18 cellular contexts compared by ENCODE assay signal in genomic region chr17:53227514-53227913, GRCh38.
"Had no signal": no experiment of that assay in that cellular context is flagged by ENCODE, and none has a peak within 500 bp of the region (broad histone marks: within the 10 kb centered on the region; RNA-seq: fewer than 3 reads in every experiment).

No MANE protein-coding gene starts in this region.

- H3K4me2 ChIP-seq: smooth muscle cell had no signal

- H3K27me3 ChIP-seq: cardiac muscle cell, stomach, suprapubic skin, tibial nerve had no signal

- H3K4me3 ChIP-seq: cardiac muscle cell, prostate gland, smooth muscle cell, stomach, suprapubic skin, tibial nerve had no signal

- ATAC-seq: activated naive CD8-positive, alpha-beta T cell treated with anti-CD3 and anti-CD28 coated beads, Interleukin-2, amount 50 U/mL, for 24 hours; natural killer cell treated with Interleukin-12 subunit alpha and Interleukin-12 subunit beta and Interleukin-15 and Interleukin-18, amount 100 ng/mL, for 72 hours; right cardiac atrium; stimulated activated memory B cell treated with anti-CD40 and anti-IgM and Interleukin-4, amounts not matched to agents 10 μg/mL and 1 μg/mL and 100 μg/mL, for 72 hours; T-helper 17 cell had no signal

- H3K36me3 ChIP-seq: cardiac muscle cell, prostate gland, stomach, suprapubic skin, tibial nerve had no signal

- DNase-seq: activated B cell treated with CpG ODN at 0.5 μM for 24 hours; activated CD4-positive, alpha-beta memory T cell treated with anti-CD3 and anti-CD28 coated beads for 36 hours; activated CD4-positive, alpha-beta T cell treated with anti-CD3 and anti-CD28 coated beads for 4 hours; activated gamma-delta T cell; activated naive CD4-positive, alpha-beta T cell treated with anti-CD3 and anti-CD28 coated beads, Interleukin-2, amount 50 U/mL, for 16 hours; activated naive CD8-positive, alpha-beta T cell treated with anti-CD3 and anti-CD28 coated beads, Interleukin-2, amount 50 U/mL, for 24 hours; foreskin fibroblast; right cardiac atrium; stimulated activated CD4-positive, alpha-beta T cell treated with anti-CD3 and anti-CD28 coated beads, Interleukin-15, amount 100 ng/mL, for 24 hours; stomach; T-helper 17 cell had no signal

- H3K4me1 ChIP-seq: prostate gland, stomach, suprapubic skin, tibial nerve had no signal

- H3K27ac ChIP-seq: cardiac muscle cell, prostate gland, stomach, suprapubic skin, tibial nerve had no signal

- H3K9me3 ChIP-seq: prostate gland, suprapubic skin had no signal
